ENCODE assay signal across 10 cellular contexts in genomic region chr11:47538741-47539575, GRCh38. TPM values are rescaled to one million over a fixed set of nuclear protein-coding genes. Genes with fewer than 3 reads are reported as not detected.
DNase-seq lines count a peak whose midpoint lies in the region; ATAC-seq, FAIRE-seq and TF ChIP-seq lines count a peak whose summit lies in the region.
"Had no signal": no experiment of that assay in that cellular context is flagged by ENCODE, and none has a peak within 500 bp of the region (broad histone marks: within the 10 kb centered on the region; RNA-seq: fewer than 3 reads in every experiment).

No MANE protein-coding gene starts in this region.

- ATAC-seq in HCT116 (no peak), T-helper 17 cell (no peak), HG02852 (IDR thresholded peaks at IDR 0.05; ENCODE audit: unreplicated experiment) (no peak), HG03175 (IDR thresholded peaks at IDR 0.05; ENCODE audit: unreplicated experiment) (no peak)

- H3K27ac ChIP-seq in 22Rv1 (peak overlapping the region; percentile 24; the same call in 1 of the 2 replicates), HCT116 (ENCODE audit: low read depth, low read length) (no peak overlapping the region), keratinocyte (ENCODE audit: control insufficient read depth, insufficient read depth, low read length) (peak overlapping the region; percentile 94)

- CTCF ChIA-PET in HCT116 (lab: Charles Lee): interaction anchor here (0.9 to 1.2 kb wide), 2 partner anchors 10 to 15 kb away, joined by 3 read pairs; no protein-coding TSS in a partner anchor

- no peaks in the 10 kb centered on the region; a peak in 1 of 4 replicates for H3K36me3 ChIP-seq in HCT116 (ENCODE audit: control insufficient read depth in 1 of 2, insufficient read depth in 2 of 2, low read length in 2 of 2)
- H3K36me3 ChIP-seq in keratinocyte (ENCODE audit: control insufficient read depth in 2 of 2, extremely low read depth in 1 of 2, insufficient read depth in 2 of 2, low read length in 2 of 2): peaks cover 0 to 4% of the 10 kb centered on the region in 2 experiments

- H3K79me2 ChIP-seq in HCT116 (ENCODE audit: insufficient read depth, low read length) (peaks cover 100% of the 10 kb centered on the region), keratinocyte (ENCODE audit: control insufficient read depth, insufficient read depth, low read length) (peaks cover 90% of the 10 kb centered on the region)

- POLR2A ChIA-PET in HCT116 (lab: Charles Lee): interaction anchor here (1.2 kb wide), 1 partner anchor 13 kb away, joined by 3 read pairs; no protein-coding TSS in a partner anchor

- H3K4me1 Mint-ChIP-seq in T-helper 17 cell: peaks cover 39% of the 10 kb centered on the region

- H3K4me3 ChIP-seq in HCT116 (replicated peaks in 1 of 2; ENCODE audit: low read depth in 1 of 2, low read length in 2 of 2) (no peak overlapping the region), keratinocyte (ENCODE audit: control insufficient read depth in 2 of 3, extremely low read depth in 1 of 3, insufficient read depth in 2 of 3, low read depth in 1 of 3, low read length in 3 of 3) (peak overlapping the region in 2 of 3 experiments; percentile 48 to 58)

- no peak overlapping the region for H2AFZ ChIP-seq in HCT116 (ENCODE audit: low read depth, low read length, poor library complexity, severe bottlenecking)
- no peak overlapping the region for H2AFZ ChIP-seq in keratinocyte (ENCODE audit: control insufficient read depth, low read length)

- peaks cover 26% of the 10 kb centered on the region; the same call in 1 of the 2 replicates for H4K20me1 ChIP-seq in HCT116 (ENCODE audit: insufficient read depth)
- H4K20me1 ChIP-seq in keratinocyte (ENCODE audit: control insufficient read depth, extremely low read depth, insufficient read depth, low read length): peaks cover 11% of the 10 kb centered on the region

- DNase-seq in HCT116 (ENCODE audit: low read depth, low spot score) (no peak), T-helper 17 cell (no peak), keratinocyte (ENCODE audit: low read depth, low spot score) (no peak), frontal cortex (ENCODE audit: low spot score in 2 of 2) (no peak), ACHN (no peak)
- DNase-seq: DND-41; NK-92 treated with Interleukin-12 subunit alpha and Interleukin-12 subunit beta, amount 100 ng/mL, for 24 hours had no signal

- dilution Hi-C loops in keratinocyte (cut with MboI; ENCODE audit: extremely low pct_ligation_motif_present, low sequenced_read_pairs): no loop called here

- RAD21 ChIA-PET in HCT116 (lab: Charles Lee; ENCODE audit: low non-redundant PET in 1 of 2, low total read pairs in 2 of 2, uncharacterized antibody in 2 of 2, unreplicated experiment in 2 of 2): no interaction called here

- TSS peak; percentile 19 for BruUV-seq in HCT116 (replicated peaks; lab: Mats Ljungman, UMichigan)

- H3K36me3 Mint-ChIP-seq in T-helper 17 cell (ENCODE audit: low read depth): no peaks in the 10 kb centered on the region

- H3K9me3 ChIP-seq in HCT116 (ENCODE audit: control insufficient read depth in 1 of 2, insufficient read depth in 1 of 2, low read depth in 1 of 2, low read length in 2 of 2) (no peaks in the 10 kb centered on the region), T-helper 17 cell (ENCODE audit: control insufficient read depth, low read length, poor library complexity, severe bottlenecking) (no peaks in the 10 kb centered on the region), keratinocyte (ENCODE audit: control insufficient read depth, low read depth, low read length) (no peaks in the 10 kb centered on the region)

- H3K4me2 ChIP-seq in HCT116 (ENCODE audit: low read length) (no peak overlapping the region), keratinocyte (ENCODE audit: control insufficient read depth, extremely low read depth, insufficient read depth, low read depth, low read length) (peak overlapping the region; percentile 74)

- FAIRE-seq in keratinocyte (lab: Jason Lieb, UNC) (no peak), frontal cortex (lab: Jason Lieb, UNC) (no peak)

- TF ChIP-seq POLR2A in HCT116 (IDR thresholded peaks at IDR 0.05; ENCODE audit: borderline replicate concordance, extremely low read depth, insufficient read depth, insufficient read length): no peak

- H3K4me3 Mint-ChIP-seq in T-helper 17 cell: peak overlapping the region; percentile 65

- TF ChIP-seq RAD21 in HCT116 (IDR thresholded peaks at IDR 0.05; ENCODE audit: low read depth): no peak

- TF ChIP-seq CTCF in 22Rv1 (IDR thresholded peaks at IDR 0.05) (no peak), HCT116 (IDR thresholded peaks at IDR 0.05 in 2 of 3, conservative IDR thresholded peaks at IDR 0.05 in 1 of 3; ENCODE audit: borderline replicate concordance in 1 of 3, insufficient read depth in 1 of 3, low read depth in 2 of 3, low read length in 2 of 3) (no peak), keratinocyte (optimal IDR thresholded peaks at IDR 0.05 in 1 of 3, IDR thresholded peaks at IDR 0.05 in 1 of 3, conservative IDR thresholded peaks at IDR 0.05 in 1 of 3; ENCODE audit: extremely low read depth in 1 of 3, insufficient read depth in 2 of 3, low read length in 3 of 3) (no peak)

- no peaks in the 10 kb centered on the region for H3K9me1 ChIP-seq in keratinocyte (ENCODE audit: control insufficient read depth, extremely low read depth, insufficient read depth, low read length)

- peak overlapping the region; percentile 89 for H3K27ac Mint-ChIP-seq in T-helper 17 cell

- no peaks in the 10 kb centered on the region for H3K9me2 ChIP-seq in HCT116 (ENCODE audit: insufficient read depth)

- in situ Hi-C loops in ACHN (cut with HindIII; ENCODE audit: low pct_ligation_motif_present, low pct_unique_long_range_greater_than_20kb, low sequenced_read_pairs): no loop called here

- H3K9ac ChIP-seq in HCT116 (ENCODE audit: low read length) (no peak overlapping the region), keratinocyte (ENCODE audit: control insufficient read depth, extremely low read depth, insufficient read depth, low read length) (peak overlapping the region; percentile 73)

- no peaks in the 10 kb centered on the region for H3K27me3 Mint-ChIP-seq in T-helper 17 cell

- intact Hi-C loops in HCT116 (cut with micrococcal nuclease): no loop called here

- no peaks in the 10 kb centered on the region for H3K27me3 ChIP-seq in HCT116 (ENCODE audit: insufficient read depth, low read length)
- H3K27me3 ChIP-seq in keratinocyte (ENCODE audit: control insufficient read depth, extremely low read depth, insufficient read depth, low read length): no peaks in the 10 kb centered on the region

- peaks cover 14 to 35% of the 10 kb centered on the region in 2 experiments; a peak in 3 of 4 replicates for H3K4me1 ChIP-seq in HCT116 (ENCODE audit: control insufficient read depth in 1 of 2, insufficient read depth in 2 of 2, low read length in 2 of 2)
- H3K4me1 ChIP-seq in keratinocyte (ENCODE audit: control insufficient read depth, extremely low read depth, insufficient read depth, low read length): peaks cover 33% of the 10 kb centered on the region

RNA-seq across cellular contexts. Expression of gene CELF1, which starts 14.0 kb away (rescaled TPM):
- 133 TPM for total RNA-seq in HCT116 (2021; ENCODE audit: unreplicated experiment)
- 42.0 and 44.7 TPM in 2 replicates for polyA plus RNA-seq in HCT116 (2012)
- total RNA-seq in T-helper 17 cell: 100 to 1,000 TPM; 113 to 127 TPM
- polyA plus RNA-seq in keratinocyte: 90.9 to 110 TPM (median 100 TPM) in 3 replicates
- 27.0 TPM for polyA plus RNA-seq in keratinocyte (2011; ENCODE audit: low read depth)
- 49.7 and 72.9 TPM in 2 replicates for polyA plus RNA-seq in keratinocyte (2011; cell fraction: cytosol; rRNA removed)
- polyA plus RNA-seq in keratinocyte (2011; cell fraction: nucleus; rRNA removed): 186 and 213 TPM in 2 replicates
- polyA plus RNA-seq in keratinocyte (2012; ENCODE audit: low replicate concordance): 27.9 and 50.7 TPM in 2 replicates
- 157 to 238 TPM (median 161 TPM) in 3 replicates for polyA minus RNA-seq in keratinocyte
- 79.4 TPM for polyA minus RNA-seq in keratinocyte (2011; cell fraction: cytosol; rRNA and poly(A)+ RNA removed)
- 119 and 249 TPM in 2 replicates for polyA minus RNA-seq in keratinocyte (2011; cell fraction: nucleus; rRNA and poly(A)+ RNA removed)
- 176 TPM for total RNA-seq in frontal cortex

RNA-seq across cellular contexts. Expression of gene PTPMT1, which starts 26.4 kb away (rescaled TPM):
- total RNA-seq in HCT116 (2021; ENCODE audit: unreplicated experiment) (71.6 TPM), T-helper 17 cell (10 to 100 TPM; 19.2 to 23.8 TPM), frontal cortex (22.0 TPM)
- 91.8 and 95.0 TPM in 2 replicates for polyA plus RNA-seq in HCT116 (2012)
- 64.9 to 78.1 TPM (median 74.4 TPM) in 3 replicates for polyA plus RNA-seq in keratinocyte
- polyA plus RNA-seq in keratinocyte (2011; ENCODE audit: low read depth): 89.3 TPM
- polyA plus RNA-seq in keratinocyte (2011; cell fraction: cytosol; rRNA removed): 64.6 and 69.2 TPM in 2 replicates
- polyA plus RNA-seq in keratinocyte (2011; cell fraction: nucleus; rRNA removed): 27.6 and 33.0 TPM in 2 replicates
- 70.5 and 88.5 TPM in 2 replicates for polyA plus RNA-seq in keratinocyte (2012; ENCODE audit: low replicate concordance)
- polyA minus RNA-seq in keratinocyte: 30.7 to 37.6 TPM (median 32.9 TPM) in 3 replicates
- polyA minus RNA-seq in keratinocyte (2011; cell fraction: cytosol; rRNA and poly(A)+ RNA removed): 54.3 TPM
- polyA minus RNA-seq in keratinocyte (2011; cell fraction: nucleus; rRNA and poly(A)+ RNA removed): 11.2 and 12.6 TPM in 2 replicates

RNA-seq across cellular contexts. Expression of gene KBTBD4, which starts 39.8 kb away (rescaled TPM):
- 13.2 TPM for total RNA-seq in HCT116 (2021; ENCODE audit: unreplicated experiment)
- 15.0 and 16.0 TPM in 2 replicates for polyA plus RNA-seq in HCT116 (2012)
- total RNA-seq in T-helper 17 cell: 10 to 100 TPM; 20.0 to 23.7 TPM
- polyA plus RNA-seq in keratinocyte: 14.0 to 17.1 TPM (median 15.4 TPM) in 3 replicates
- polyA plus RNA-seq in keratinocyte (2011; ENCODE audit: low read depth): 1.9 TPM
- 10.1 and 13.5 TPM in 2 replicates for polyA plus RNA-seq in keratinocyte (2011; cell fraction: cytosol; rRNA removed)
- 14.4 and 15.7 TPM in 2 replicates for polyA plus RNA-seq in keratinocyte (2011; cell fraction: nucleus; rRNA removed)
- 9.6 and 14.2 TPM in 2 replicates for polyA plus RNA-seq in keratinocyte (2012; ENCODE audit: low replicate concordance)
- 18.0 to 22.9 TPM (median 22.1 TPM) in 3 replicates for polyA minus RNA-seq in keratinocyte
- 12.3 TPM for polyA minus RNA-seq in keratinocyte (2011; cell fraction: cytosol; rRNA and poly(A)+ RNA removed)
- polyA minus RNA-seq in keratinocyte (2011; cell fraction: nucleus; rRNA and poly(A)+ RNA removed): 8.1 and 10.9 TPM in 2 replicates
- 42.8 TPM for total RNA-seq in frontal cortex

RNA-seq across cellular contexts. Expression of gene NDUFS3, which starts 39.9 kb away (rescaled TPM):
- total RNA-seq in HCT116 (2021; ENCODE audit: unreplicated experiment) (134 TPM), T-helper 17 cell (10 to 100 TPM; 90.6 to 92.4 TPM), frontal cortex (72.6 TPM)
- 96.8 and 125 TPM in 2 replicates for polyA plus RNA-seq in HCT116 (2012)
- 102 to 119 TPM (median 107 TPM) in 3 replicates for polyA plus RNA-seq in keratinocyte
- 56.1 TPM for polyA plus RNA-seq in keratinocyte (2011; ENCODE audit: low read depth)
- polyA plus RNA-seq in keratinocyte (2011; cell fraction: cytosol; rRNA removed): 93.2 and 103 TPM in 2 replicates
- 97.2 and 130 TPM in 2 replicates for polyA plus RNA-seq in keratinocyte (2011; cell fraction: nucleus; rRNA removed)
- 58.5 and 80.9 TPM in 2 replicates for polyA plus RNA-seq in keratinocyte (2012; ENCODE audit: low replicate concordance)
- 34.7 to 79.7 TPM (median 67.5 TPM) in 3 replicates for polyA minus RNA-seq in keratinocyte
- polyA minus RNA-seq in keratinocyte (2011; cell fraction: cytosol; rRNA and poly(A)+ RNA removed): 49.5 TPM
- polyA minus RNA-seq in keratinocyte (2011; cell fraction: nucleus; rRNA and poly(A)+ RNA removed): 13.8 and 16.4 TPM in 2 replicates

RNA-seq across cellular contexts. Expression of gene FAM180B, which starts 47.5 kb away (rescaled TPM):
- total RNA-seq in HCT116 (2021; ENCODE audit: unreplicated experiment): not detected
- not detected in 2 replicates for polyA plus RNA-seq in HCT116 (2012)
- total RNA-seq in T-helper 17 cell: under 1 TPM; 0.23 to 0.47 TPM
- polyA plus RNA-seq in keratinocyte: 0.06 TPM in 1 of 3 replicates, not detected in the others
- not detected for polyA plus RNA-seq in keratinocyte (2011; ENCODE audit: low read depth)
- not detected in 2 replicates for polyA plus RNA-seq in keratinocyte (2011; cell fraction: cytosol; rRNA removed)
- not detected in 2 replicates for polyA plus RNA-seq in keratinocyte (2011; cell fraction: nucleus; rRNA removed)
- polyA plus RNA-seq in keratinocyte (2012; ENCODE audit: low replicate concordance): not detected in 2 replicates
- not detected in 3 replicates for polyA minus RNA-seq in keratinocyte
- not detected for polyA minus RNA-seq in keratinocyte (2011; cell fraction: cytosol; rRNA and poly(A)+ RNA removed)
- not detected in 2 replicates for polyA minus RNA-seq in keratinocyte (2011; cell fraction: nucleus; rRNA and poly(A)+ RNA removed)
- not detected for total RNA-seq in frontal cortex

Comparison
In these comparisons a context has a peak if more than half of its experiments do, and no peak if none do; other contexts are left out.
1. H3K4me3 ChIP-seq: peak in keratinocyte (2 of 3); none in HCT116 (0 of 2).